1 cellular context compared by ENCODE assay signal in the genomic region with DNA sequence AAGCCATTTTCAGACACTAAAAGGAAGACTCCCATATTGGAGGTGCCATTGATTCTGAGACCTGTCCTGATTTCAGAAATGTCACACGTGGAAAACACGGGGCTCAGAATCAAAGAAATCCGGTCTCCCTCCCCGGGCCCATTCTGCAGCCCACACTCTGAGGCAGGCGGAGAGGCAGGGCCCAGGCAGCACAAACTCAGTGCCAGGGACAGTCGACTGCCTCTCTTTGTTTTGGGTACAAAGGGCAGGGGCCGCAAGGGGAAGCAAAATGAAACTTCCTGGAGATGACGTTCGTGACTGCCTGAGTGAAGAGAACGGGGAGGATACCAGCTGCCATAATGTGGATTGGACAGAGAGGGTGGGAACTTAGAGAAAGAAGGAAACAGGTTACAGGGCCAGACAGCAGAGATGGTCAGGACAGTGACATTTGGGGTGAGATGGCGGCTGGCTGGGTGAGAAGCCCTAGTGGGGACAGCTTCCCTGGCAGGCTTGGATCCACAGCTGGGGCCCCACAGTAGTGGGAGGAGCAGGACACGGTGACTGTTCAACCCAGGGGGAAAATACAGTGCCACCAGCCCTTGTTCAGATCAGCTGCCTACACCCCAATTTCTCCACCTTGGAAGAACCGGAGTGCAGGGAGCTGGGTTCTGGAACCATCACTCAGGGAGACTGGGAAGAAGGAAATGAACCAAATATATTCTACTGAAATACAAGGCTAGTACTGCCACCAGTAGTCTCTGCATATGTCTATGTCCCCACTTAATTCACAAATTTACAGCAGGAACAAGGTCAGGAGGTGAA.
TF ChIP-seq lines count a peak whose summit lies in the region.

No MANE protein-coding gene starts in this region.

TF ChIP-seq in K562, 482 proteins besides CTCF, POLR2A, EP300 and RAD21:
- TF ChIP-seq RHOXF2B (CRISPR knock-in tag; conservative IDR thresholded peaks at IDR 0.05) = no peak
- TF ChIP-seq, protein P1, sequence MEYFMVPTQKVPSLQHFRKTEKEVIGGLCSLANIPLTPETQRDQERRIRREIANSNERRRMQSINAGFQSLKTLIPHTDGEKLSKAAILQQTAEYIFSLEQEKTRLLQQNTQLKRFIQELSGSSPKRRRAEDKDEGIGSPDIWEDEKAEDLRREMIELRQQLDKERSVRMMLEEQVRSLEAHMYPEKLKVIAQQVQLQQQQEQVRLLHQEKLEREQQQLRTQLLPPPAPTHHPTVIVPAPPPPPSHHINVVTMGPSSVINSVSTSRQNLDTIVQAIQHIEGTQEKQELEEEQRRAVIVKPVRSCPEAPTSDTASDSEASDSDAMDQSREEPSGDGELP (CRISPR knock-in tag; IDR thresholded peaks at IDR 0.05; ENCODE audit: borderline replicate concordance) = 0 out of 2 replicates have a peak, but pooled peaks have one; percentile 2
